22 cellular contexts compared by ENCODE assay signal in genomic region chr5:40364441-40364840, GRCh38.
"Had no signal": no experiment of that assay in that cellular context is flagged by ENCODE, and none has a peak within 500 bp of the region (broad histone marks: within the 10 kb centered on the region; RNA-seq: fewer than 3 reads in every experiment).

No MANE protein-coding gene starts in this region.

- H3K27me3 Mint-ChIP-seq: memory B cell; stimulated activated naive B cell treated with anti-CD40 and anti-IgM and Interleukin-4, amounts not matched to agents 10 μg/mL and 1 μg/mL and 100 μg/mL, for 72 hours; stimulated activated naive CD8-positive, alpha-beta T cell treated with anti-CD3 and anti-CD28 coated beads, Interleukin-15, amount 100 ng/mL, for 72 hours had no signal

- DNase-seq: dorsolateral prefrontal cortex; effector CD8-positive, alpha-beta T cell; foreskin melanocyte; head of caudate nucleus; kidney; left cardiac atrium; left ventricle myocardium inferior; lower lobe of right lung; psoas muscle; retina; right lobe of liver; spleen; stimulated activated CD4-positive, alpha-beta T cell treated with anti-CD3 and anti-CD28 coated beads, Interleukin-15, amount 100 ng/mL, for 24 hours; stimulated activated CD4-positive, alpha-beta T cell treated with anti-CD3 and anti-CD28 coated beads, Interleukin-2, amount 100 ng/mL, for 24 hours; stimulated activated CD4-positive, alpha-beta T cell treated with anti-CD3 and anti-CD28 coated beads, Interleukin-4, amount 100 ng/mL, for 4 hours; stimulated activated naive B cell treated with anti-CD40 and anti-IgM and Interleukin-4, amounts not matched to agents 10 μg/mL and 1 μg/mL and 100 μg/mL, for 72 hours; stimulated activated naive CD8-positive, alpha-beta T cell treated with anti-CD3 and anti-CD28 coated beads, Interleukin-15, amount 100 ng/mL, for 72 hours; testis; upper lobe of right lung had no signal

- ATAC-seq: left cardiac atrium; lower lobe of right lung; psoas muscle; stimulated activated naive CD8-positive, alpha-beta T cell treated with anti-CD3 and anti-CD28 coated beads, Interleukin-15, amount 100 ng/mL, for 72 hours; upper lobe of right lung had no signal

- H3K27ac Mint-ChIP-seq: memory B cell; mesothelial cell of epicardium; nephron; stimulated activated naive B cell treated with anti-CD40 and anti-IgM and Interleukin-4, amounts not matched to agents 10 μg/mL and 1 μg/mL and 100 μg/mL, for 72 hours; stimulated activated naive CD8-positive, alpha-beta T cell treated with anti-CD3 and anti-CD28 coated beads, Interleukin-15, amount 100 ng/mL, for 72 hours had no signal

- H3K36me3 Mint-ChIP-seq: memory B cell; mesothelial cell of epicardium; stimulated activated naive B cell treated with anti-CD40 and anti-IgM and Interleukin-4, amounts not matched to agents 10 μg/mL and 1 μg/mL and 100 μg/mL, for 72 hours had no signal

- H3K4me3 Mint-ChIP-seq: memory B cell; mesothelial cell of epicardium; nephron; stimulated activated naive B cell treated with anti-CD40 and anti-IgM and Interleukin-4, amounts not matched to agents 10 μg/mL and 1 μg/mL and 100 μg/mL, for 72 hours; stimulated activated naive CD8-positive, alpha-beta T cell treated with anti-CD3 and anti-CD28 coated beads, Interleukin-15, amount 100 ng/mL, for 72 hours had no signal

- H3K4me1 Mint-ChIP-seq: nephron had no signal
